In genomic region chr6:3306848-3307247, GRCh38 we compare ENCODE assay signal across 18 cellular contexts. TPM values are rescaled to one million over a fixed set of nuclear protein-coding genes. Genes with fewer than 3 reads are reported as not detected.
DNase-seq lines count a peak whose midpoint lies in the region; ATAC-seq and TF ChIP-seq lines count a peak whose summit lies in the region.
"Had no signal": no experiment of that assay in that cellular context is flagged by ENCODE, and none has a peak within 500 bp of the region (broad histone marks: within the 10 kb centered on the region; RNA-seq: fewer than 3 reads in every experiment).

No MANE protein-coding gene starts in this region.

- no peaks in the 10 kb centered on the region for H3K4me1 ChIP-seq in osteoblast (ENCODE audit: insufficient read depth, low read length)

- H3K9me3 ChIP-seq in osteoblast (ENCODE audit: low read depth, low read length): no peaks in the 10 kb centered on the region

- H2AFZ ChIP-seq in osteoblast (ENCODE audit: low read length): no peak overlapping the region

- H3K79me2 ChIP-seq in osteoblast (ENCODE audit: insufficient read depth, low read length): no peaks in the 10 kb centered on the region

- no peaks in the 10 kb centered on the region for H4K20me1 ChIP-seq in osteoblast (ENCODE audit: insufficient read depth, low read length)

- H3K36me3 ChIP-seq in osteoblast (ENCODE audit: insufficient read depth, low read length): peaks cover 3% of the 10 kb centered on the region

- no peak overlapping the region for H3K27ac ChIP-seq in osteoblast (ENCODE audit: low read depth, low read length)

- no peak for TF ChIP-seq CTCF in osteoblast (IDR thresholded peaks at IDR 0.05; ENCODE audit: extremely low read depth, low read depth, low read length)

- no peaks in the 10 kb centered on the region for H3K27me3 ChIP-seq in osteoblast (ENCODE audit: insufficient read depth, low read length)

- ATAC-seq in GM18498 (IDR thresholded peaks at IDR 0.05; ENCODE audit: unreplicated experiment) (no peak), GM19452 (IDR thresholded peaks at IDR 0.05; ENCODE audit: unreplicated experiment) (no peak), HG02623 (IDR thresholded peaks at IDR 0.05; ENCODE audit: unreplicated experiment) (no peak)
- ATAC-seq: CD8-positive, alpha-beta T cell; Panc1; T-helper 17 cell had no signal

- DNase-seq in DMS79 (lab: John Stamatoyannopoulos, UW) (peak; percentile 39), NCI-H1694 (lab: John Stamatoyannopoulos, UW) (peak; percentile 86), NCI-H82 (lab: John Stamatoyannopoulos, UW) (peak; percentile 64), osteoblast (ENCODE audit: insufficient read length, low spot score, missing footprints) (peak; percentile 14), SK-N-DZ (ENCODE audit: low spot score) (no peak)
- DNase-seq: CD8-positive, alpha-beta T cell; EL; H9; IMR-90; Kasumi-1; NCI-H1436; NCI-H526 treated with DMSO at 0.1 percent for 48 hours; Right ventricle myocardium superior; T-helper 17 cell had no signal

- no peak overlapping the region for H3K4me2 ChIP-seq in osteoblast (ENCODE audit: insufficient read depth, low read length)

- H3K4me3 ChIP-seq in osteoblast (ENCODE audit: insufficient read depth, low read length): no peak overlapping the region

RNA-seq across cellular contexts. Expression of gene PSMG4, which starts 48.1 kb away (rescaled TPM):
- 19.4 and 24.6 TPM in 2 replicates for total RNA-seq in osteoblast
- polyA plus RNA-seq in SK-N-DZ (2014; cell fraction: cytosol; rRNA removed): 33.9 and 48.5 TPM in 2 replicates
- 52.4 and 61.1 TPM in 2 replicates for polyA plus RNA-seq in SK-N-DZ (2014; cell fraction: nucleus; rRNA removed)
